Comparison of ENCODE assay signal across 1 cellular context in the genomic region with DNA sequence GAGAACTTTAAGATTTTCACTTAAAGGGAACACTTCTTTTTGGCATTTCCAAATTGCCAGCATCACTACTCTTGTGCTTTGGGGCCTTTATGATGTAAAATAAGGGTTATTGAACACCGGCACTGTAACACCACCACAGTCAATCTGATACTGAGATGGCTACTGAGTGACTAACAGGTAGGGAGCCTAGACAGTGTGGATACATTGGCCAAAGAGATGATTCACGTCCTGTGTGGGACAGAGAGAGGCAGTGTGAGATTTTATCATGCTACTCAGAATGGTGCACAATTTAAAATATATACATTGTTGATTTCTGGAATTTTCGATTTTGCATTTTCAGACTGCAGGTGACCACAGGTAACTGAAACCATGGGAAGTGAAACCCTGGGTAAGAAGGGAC.
TF ChIP-seq lines count a peak whose summit lies in the region.

No MANE protein-coding gene starts in this region.

TF ChIP-seq in SK-N-SH, 30 proteins besides CTCF, POLR2A, EP300 and RAD21 (continued from another document):
- TF ChIP-seq, protein P1, sequence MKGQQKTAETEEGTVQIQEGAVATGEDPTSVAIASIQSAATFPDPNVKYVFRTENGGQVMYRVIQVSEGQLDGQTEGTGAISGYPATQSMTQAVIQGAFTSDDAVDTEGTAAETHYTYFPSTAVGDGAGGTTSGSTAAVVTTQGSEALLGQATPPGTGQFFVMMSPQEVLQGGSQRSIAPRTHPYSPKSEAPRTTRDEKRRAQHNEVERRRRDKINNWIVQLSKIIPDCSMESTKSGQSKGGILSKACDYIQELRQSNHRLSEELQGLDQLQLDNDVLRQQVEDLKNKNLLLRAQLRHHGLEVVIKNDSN (IDR thresholded peaks at IDR 0.05; ENCODE audit: borderline replicate concordance, low read depth): no peak
- no peak for TF ChIP-seq FOXJ3 (CRISPR knock-in tag; IDR thresholded peaks at IDR 0.05)
- TF ChIP-seq, protein P2, sequence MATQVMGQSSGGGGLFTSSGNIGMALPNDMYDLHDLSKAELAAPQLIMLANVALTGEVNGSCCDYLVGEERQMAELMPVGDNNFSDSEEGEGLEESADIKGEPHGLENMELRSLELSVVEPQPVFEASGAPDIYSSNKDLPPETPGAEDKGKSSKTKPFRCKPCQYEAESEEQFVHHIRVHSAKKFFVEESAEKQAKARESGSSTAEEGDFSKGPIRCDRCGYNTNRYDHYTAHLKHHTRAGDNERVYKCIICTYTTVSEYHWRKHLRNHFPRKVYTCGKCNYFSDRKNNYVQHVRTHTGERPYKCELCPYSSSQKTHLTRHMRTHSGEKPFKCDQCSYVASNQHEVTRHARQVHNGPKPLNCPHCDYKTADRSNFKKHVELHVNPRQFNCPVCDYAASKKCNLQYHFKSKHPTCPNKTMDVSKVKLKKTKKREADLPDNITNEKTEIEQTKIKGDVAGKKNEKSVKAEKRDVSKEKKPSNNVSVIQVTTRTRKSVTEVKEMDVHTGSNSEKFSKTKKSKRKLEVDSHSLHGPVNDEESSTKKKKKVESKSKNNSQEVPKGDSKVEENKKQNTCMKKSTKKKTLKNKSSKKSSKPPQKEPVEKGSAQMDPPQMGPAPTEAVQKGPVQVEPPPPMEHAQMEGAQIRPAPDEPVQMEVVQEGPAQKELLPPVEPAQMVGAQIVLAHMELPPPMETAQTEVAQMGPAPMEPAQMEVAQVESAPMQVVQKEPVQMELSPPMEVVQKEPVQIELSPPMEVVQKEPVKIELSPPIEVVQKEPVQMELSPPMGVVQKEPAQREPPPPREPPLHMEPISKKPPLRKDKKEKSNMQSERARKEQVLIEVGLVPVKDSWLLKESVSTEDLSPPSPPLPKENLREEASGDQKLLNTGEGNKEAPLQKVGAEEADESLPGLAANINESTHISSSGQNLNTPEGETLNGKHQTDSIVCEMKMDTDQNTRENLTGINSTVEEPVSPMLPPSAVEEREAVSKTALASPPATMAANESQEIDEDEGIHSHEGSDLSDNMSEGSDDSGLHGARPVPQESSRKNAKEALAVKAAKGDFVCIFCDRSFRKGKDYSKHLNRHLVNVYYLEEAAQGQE (IDR thresholded peaks at IDR 0.05; ENCODE audit: low read depth, low read length): no peak
- no peak; the same call in 1 of the 2 replicates for TF ChIP-seq FOXM1 (IDR thresholded peaks at IDR 0.05; ENCODE audit: low read depth)
- peak; percentile 79 for TF ChIP-seq TCF12 (IDR thresholded peaks at IDR 0.05)
- TF ChIP-seq TEAD4 (IDR thresholded peaks at IDR 0.05; ENCODE audit: borderline replicate concordance, insufficient read depth): peak; percentile 54; the same call in 1 of the 2 replicates
- TF ChIP-seq POLR2AphosphoS5 (IDR thresholded peaks at IDR 0.05; ENCODE audit: low read depth, low read length): no peak
- TF ChIP-seq, protein P3, sequence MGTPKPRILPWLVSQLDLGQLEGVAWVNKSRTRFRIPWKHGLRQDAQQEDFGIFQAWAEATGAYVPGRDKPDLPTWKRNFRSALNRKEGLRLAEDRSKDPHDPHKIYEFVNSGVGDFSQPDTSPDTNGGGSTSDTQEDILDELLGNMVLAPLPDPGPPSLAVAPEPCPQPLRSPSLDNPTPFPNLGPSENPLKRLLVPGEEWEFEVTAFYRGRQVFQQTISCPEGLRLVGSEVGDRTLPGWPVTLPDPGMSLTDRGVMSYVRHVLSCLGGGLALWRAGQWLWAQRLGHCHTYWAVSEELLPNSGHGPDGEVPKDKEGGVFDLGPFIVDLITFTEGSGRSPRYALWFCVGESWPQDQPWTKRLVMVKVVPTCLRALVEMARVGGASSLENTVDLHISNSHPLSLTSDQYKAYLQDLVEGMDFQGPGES (IDR thresholded peaks at IDR 0.05; ENCODE audit: low read depth, low read length): no peak
- TF ChIP-seq TAF1 (IDR thresholded peaks at IDR 0.05; ENCODE audit: borderline replicate concordance, low read depth, low read length): no peak
- TF ChIP-seq GABPA (IDR thresholded peaks at IDR 0.05; ENCODE audit: low read depth): no peak
- peak; percentile 90 for TF ChIP-seq FOSL2 (IDR thresholded peaks at IDR 0.05; ENCODE audit: borderline replicate concordance, low read depth)
- TF ChIP-seq NRF1 (IDR thresholded peaks at IDR 0.05; ENCODE audit: low read depth, low read length): no peak
- no peak for TF ChIP-seq MXI1 (IDR thresholded peaks at IDR 0.05; ENCODE audit: low read depth, low read length)
- TF ChIP-seq, protein P4, sequence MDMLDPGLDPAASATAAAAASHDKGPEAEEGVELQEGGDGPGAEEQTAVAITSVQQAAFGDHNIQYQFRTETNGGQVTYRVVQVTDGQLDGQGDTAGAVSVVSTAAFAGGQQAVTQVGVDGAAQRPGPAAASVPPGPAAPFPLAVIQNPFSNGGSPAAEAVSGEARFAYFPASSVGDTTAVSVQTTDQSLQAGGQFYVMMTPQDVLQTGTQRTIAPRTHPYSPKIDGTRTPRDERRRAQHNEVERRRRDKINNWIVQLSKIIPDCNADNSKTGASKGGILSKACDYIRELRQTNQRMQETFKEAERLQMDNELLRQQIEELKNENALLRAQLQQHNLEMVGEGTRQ (IDR thresholded peaks at IDR 0.05; ENCODE audit: borderline replicate concordance, low read depth, low read length): no peak
- TF ChIP-seq, protein P5, sequence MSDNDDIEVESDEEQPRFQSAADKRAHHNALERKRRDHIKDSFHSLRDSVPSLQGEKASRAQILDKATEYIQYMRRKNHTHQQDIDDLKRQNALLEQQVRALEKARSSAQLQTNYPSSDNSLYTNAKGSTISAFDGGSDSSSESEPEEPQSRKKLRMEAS (IDR thresholded peaks at IDR 0.05; ENCODE audit: low read depth): no peak
- peak; percentile 87 for TF ChIP-seq NFIC (IDR thresholded peaks at IDR 0.05; ENCODE audit: borderline replicate concordance)
- no peak for TF ChIP-seq GATA2 (CRISPR knock-in tag; IDR thresholded peaks at IDR 0.05)
- no peak for TF ChIP-seq RFX5 (IDR thresholded peaks at IDR 0.05; ENCODE audit: low read length)
- TF ChIP-seq JUND (IDR thresholded peaks at IDR 0.05): peak; percentile 87
- TF ChIP-seq, protein P6, sequence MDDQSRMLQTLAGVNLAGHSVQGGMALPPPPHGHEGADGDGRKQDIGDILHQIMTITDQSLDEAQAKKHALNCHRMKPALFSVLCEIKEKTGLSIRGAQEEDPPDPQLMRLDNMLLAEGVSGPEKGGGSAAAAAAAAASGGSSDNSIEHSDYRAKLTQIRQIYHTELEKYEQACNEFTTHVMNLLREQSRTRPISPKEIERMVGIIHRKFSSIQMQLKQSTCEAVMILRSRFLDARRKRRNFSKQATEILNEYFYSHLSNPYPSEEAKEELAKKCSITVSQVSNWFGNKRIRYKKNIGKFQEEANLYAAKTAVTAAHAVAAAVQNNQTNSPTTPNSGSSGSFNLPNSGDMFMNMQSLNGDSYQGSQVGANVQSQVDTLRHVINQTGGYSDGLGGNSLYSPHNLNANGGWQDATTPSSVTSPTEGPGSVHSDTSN (IDR thresholded peaks at IDR 0.05): peak; percentile 77
- TF ChIP-seq ELF1 (IDR thresholded peaks at IDR 0.05): no peak
- TF ChIP-seq YY1 (IDR thresholded peaks at IDR 0.05; ENCODE audit: low read depth): no peak
- no peak for TF ChIP-seq SIN3A (IDR thresholded peaks at IDR 0.05; ENCODE audit: borderline replicate concordance, low read depth, low read length)
- TF ChIP-seq EZH2phosphoT487 (IDR thresholded peaks at IDR 0.05; ENCODE audit: borderline replicate concordance, low read depth): no peak
- TF ChIP-seq CHD2 (IDR thresholded peaks at IDR 0.05; ENCODE audit: low read length, partially characterized antibody): no peak
- TF ChIP-seq, protein P7, sequence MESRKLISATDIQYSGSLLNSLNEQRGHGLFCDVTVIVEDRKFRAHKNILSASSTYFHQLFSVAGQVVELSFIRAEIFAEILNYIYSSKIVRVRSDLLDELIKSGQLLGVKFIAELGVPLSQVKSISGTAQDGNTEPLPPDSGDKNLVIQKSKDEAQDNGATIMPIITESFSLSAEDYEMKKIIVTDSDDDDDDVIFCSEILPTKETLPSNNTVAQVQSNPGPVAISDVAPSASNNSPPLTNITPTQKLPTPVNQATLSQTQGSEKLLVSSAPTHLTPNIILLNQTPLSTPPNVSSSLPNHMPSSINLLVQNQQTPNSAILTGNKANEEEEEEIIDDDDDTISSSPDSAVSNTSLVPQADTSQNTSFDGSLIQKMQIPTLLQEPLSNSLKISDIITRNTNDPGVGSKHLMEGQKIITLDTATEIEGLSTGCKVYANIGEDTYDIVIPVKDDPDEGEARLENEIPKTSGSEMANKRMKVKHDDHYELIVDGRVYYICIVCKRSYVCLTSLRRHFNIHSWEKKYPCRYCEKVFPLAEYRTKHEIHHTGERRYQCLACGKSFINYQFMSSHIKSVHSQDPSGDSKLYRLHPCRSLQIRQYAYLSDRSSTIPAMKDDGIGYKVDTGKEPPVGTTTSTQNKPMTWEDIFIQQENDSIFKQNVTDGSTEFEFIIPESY (IDR thresholded peaks at IDR 0.05; ENCODE audit: borderline replicate concordance, low read depth): no peak
TF ChIP-seq in SK-N-SH: peak in this region for 6.
